In the genomic region with DNA sequence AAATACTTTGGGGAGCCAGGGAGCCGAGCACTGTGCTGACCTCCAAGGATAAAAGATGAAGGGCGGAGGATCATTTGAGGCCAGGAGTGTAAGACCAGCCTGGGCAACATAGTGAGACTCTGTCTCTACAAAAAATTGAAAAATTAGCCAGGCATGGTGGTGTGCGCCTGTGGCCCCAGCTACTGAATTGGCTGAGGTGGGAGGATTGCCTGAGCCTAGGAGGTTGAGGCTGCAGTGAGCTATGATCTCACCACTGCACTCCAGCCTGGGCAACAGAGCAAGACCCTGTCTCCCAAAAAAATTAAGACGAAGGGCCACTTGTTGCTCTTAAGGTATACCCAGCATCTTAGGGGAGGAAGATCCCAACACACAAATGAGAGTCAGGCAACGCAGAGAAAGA, we compare ENCODE assay signal across 8 cellular contexts. TPM values are rescaled to one million over a fixed set of nuclear protein-coding genes. Genes with fewer than 3 reads are reported as not detected.
DNase-seq lines count a peak whose midpoint lies in the region; ATAC-seq and TF ChIP-seq lines count a peak whose summit lies in the region.
"Not testable (repeated sequence)": the region's sequence is repeated elsewhere in the genome, so short reads cannot be mapped to it uniquely, and the experiment has no call there.
"Had no signal": no experiment of that assay in that cellular context is flagged by ENCODE, and none has a peak within 500 bp of the region (broad histone marks: within the 10 kb centered on the region; RNA-seq: fewer than 3 reads in every experiment).

No MANE protein-coding gene starts in this region.

- not testable (repeated sequence) for H4K20me1 ChIP-seq in GM23338 (replicated peaks; ENCODE audit: insufficient read depth)

- H3K4me1 Mint-ChIP-seq in GM23338, result peaks cover 26% of the 10 kb centered on the region

- not testable (repeated sequence) for H3K36me3 Mint-ChIP-seq in GM23338 (ENCODE audit: low read depth)

- H2AFZ ChIP-seq in GM23338, result not testable (repeated sequence)

- WGBS in esophagus muscularis mucosa, result 88% methylated on average over 5 of the region's 5 CpGs

- H3K9me3 ChIP-seq in ascending aorta; esophagus muscularis mucosa; stomach smooth muscle (ENCODE audit: control insufficient read depth in 2 of 2, low read length in 2 of 2); tibial artery: not testable (repeated sequence)

- intact Hi-C loops in ascending aorta (cut with DNase I); esophagus muscularis mucosa (cut with DNase I): not testable (repeated sequence)
- intact Hi-C loops in tibial artery (cut with DNase I; ENCODE audit: low total_unique reads), result loop anchor here (10.0 kb wide), 1 partner anchor 396 kb away; no protein-coding TSS in a partner anchor

- H3K27me3 Mint-ChIP-seq in GM23338 (ENCODE audit: insufficient read depth, low read depth, poor library complexity), result not testable (repeated sequence)

- not testable (repeated sequence) for H3K9ac ChIP-seq in stomach smooth muscle (ENCODE audit: low read length in 2 of 2)

- not testable (repeated sequence) for H3K9me3 Mint-ChIP-seq in GM23338

- H3K27ac ChIP-seq in GM23338 (ENCODE audit: low read depth), result not testable (repeated sequence)
- peak overlapping the region; percentile 74 to 75 for H3K27ac ChIP-seq in ascending aorta
- H3K27ac ChIP-seq in esophagus muscularis mucosa (replicated peaks in 1 of 4), result peak overlapping the region; percentile 25 to 64 (median 58)
- peak overlapping the region; percentile 19 for H3K27ac ChIP-seq in stomach smooth muscle (ENCODE audit: low read length)
- H3K27ac ChIP-seq in tibial artery, result peak overlapping the region; percentile 69 to 70

- not testable (repeated sequence) for TF ChIP-seq EP300 in esophagus muscularis mucosa (IDR thresholded peaks at IDR 0.05)

- H3K9me2 ChIP-seq in GM23338 (ENCODE audit: insufficient read depth), result not testable (repeated sequence)

- not testable (repeated sequence) for H3K36me3 ChIP-seq in GM23338 (ENCODE audit: insufficient read depth); ascending aorta; esophagus muscularis mucosa; stomach smooth muscle (ENCODE audit: control insufficient read depth in 2 of 2, insufficient read depth in 2 of 2, low read length in 2 of 2); tibial artery

- H3K4me3 ChIP-seq in GM23338; ascending aorta; esophagus muscularis mucosa; stomach smooth muscle (ENCODE audit: low read length in 2 of 2); tibial artery: not testable (repeated sequence)

- H3K79me2 ChIP-seq in GM23338 (replicated peaks; ENCODE audit: insufficient read depth), result not testable (repeated sequence)

- H3K4me2 ChIP-seq in GM23338, result 0 out of 2 replicates have a peak overlapping the region, but pooled peaks have one; percentile 23

- not testable (repeated sequence) for H3K27me3 ChIP-seq in GM23338 (ENCODE audit: insufficient read depth); ascending aorta; esophagus muscularis mucosa; stomach smooth muscle (ENCODE audit: control insufficient read depth in 1 of 2, insufficient read depth in 2 of 2, low read length in 2 of 2); tibial artery

- H3K4me1 ChIP-seq in GM23338 (ENCODE audit: insufficient read depth) (peaks cover 21% of the 10 kb centered on the region), ascending aorta (peaks cover 0 to 16% of the 10 kb centered on the region in 2 donors), esophagus muscularis mucosa (peaks cover 0 to 14% (median 10%) of the 10 kb centered on the region in 4 donors), tibial artery (peaks cover 0 to 25% (median 7%) of the 10 kb centered on the region in 4 donors)
- H3K4me1 ChIP-seq in stomach smooth muscle (ENCODE audit: control insufficient read depth, insufficient read depth, low read length), result not testable (repeated sequence)

- H3F3A ChIP-seq in GM23338 (replicated peaks; ENCODE audit: low read depth), result not testable (repeated sequence)

- DNase-seq in GM23338 (ENCODE audit: low spot score); ascending aorta (ENCODE audit: low spot score in 2 of 2); esophagus muscularis mucosa (ENCODE audit: extremely low spot score); tibial artery: not testable (repeated sequence)
- peak; percentile 55 for DNase-seq in mesenteric fat pad (ENCODE audit: low spot score)

- not testable (repeated sequence) for H3K4me3 Mint-ChIP-seq in GM23338

- TF ChIP-seq CTCF in GM23338 (conservative IDR thresholded peaks at IDR 0.05; ENCODE audit: low read depth in 2 of 2); ascending aorta (IDR thresholded peaks at IDR 0.05); esophagus muscularis mucosa (IDR thresholded peaks at IDR 0.05); tibial artery (IDR thresholded peaks at IDR 0.05): not testable (repeated sequence)

- TF ChIP-seq POLR2A in esophagus muscularis mucosa (IDR thresholded peaks at IDR 0.05; ENCODE audit: low read depth), result not testable (repeated sequence)

- H3K27ac Mint-ChIP-seq in GM23338, result not testable (repeated sequence)

- not testable (repeated sequence) for ATAC-seq in GM23338

RNA-seq across cellular contexts. Expression of a gene that starts 19.8 kb away (rescaled TPM):
- 5.1 and 10.0 TPM in 2 replicates for total RNA-seq in GM23338 (2014; rRNA removed; shearing (Covaris generic))
- 2.1 and 2.2 TPM in 2 replicates for polyA plus RNA-seq in GM23338 (2016; fragmentation: Nextera tagmentation; extraction: Ambion mirVana)
- total RNA-seq in ascending aorta (13.3 TPM), esophagus muscularis mucosa (10 to 100 TPM in 2 of 4 donors, 1 to 10 TPM in 2; 7.8 to 18.6 (median 12.0) TPM), mesenteric fat pad (7.5 TPM)
- total RNA-seq: HFFc6 had no signal
- polyA plus RNA-seq: CD4-positive, CD25-positive, alpha-beta regulatory T cell had no signal
